19 cellular contexts compared by ENCODE assay signal in the genomic region with DNA sequence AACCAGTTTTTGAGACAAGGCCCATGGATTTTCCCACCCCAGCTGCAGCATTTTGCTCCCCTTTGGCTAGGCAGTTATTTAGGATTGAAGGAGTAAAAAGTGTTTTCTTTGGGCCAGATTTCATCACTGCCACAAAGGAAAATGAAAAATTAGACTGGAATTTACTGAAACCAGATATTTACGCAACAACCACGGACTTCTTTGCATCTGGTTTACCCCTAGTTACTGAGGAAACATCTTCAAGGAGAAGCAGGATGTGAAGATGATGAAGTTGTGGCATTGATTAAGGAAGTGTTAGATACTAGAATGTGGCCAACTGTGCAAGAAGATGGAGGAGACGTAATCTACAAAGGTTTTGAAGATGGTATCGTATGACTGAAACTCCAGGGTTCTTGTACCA.
DNase-seq lines count a peak whose midpoint lies in the region; ATAC-seq and TF ChIP-seq lines count a peak whose summit lies in the region.
"Had no signal": no experiment of that assay in that cellular context is flagged by ENCODE, and none has a peak within 500 bp of the region (broad histone marks: within the 10 kb centered on the region; RNA-seq: fewer than 3 reads in every experiment).

No MANE protein-coding gene starts in this region.

- peak; percentile 52 for DNase-seq in AG09319 (ENCODE audit: extremely low read depth, low read depth)
- peak; percentile 71 for DNase-seq in HT1080 (ENCODE audit: low read depth)
- DNase-seq in adipocyte (ENCODE audit: low read depth) = peak; percentile 83
- DNase-seq in fibroblast of villous mesenchyme (ENCODE audit: low read depth) = peak; percentile 72
- DNase-seq in testis = no peak
- no peak for DNase-seq in amniotic stem cell (lab: John Stamatoyannopoulos, UW)
- DNase-seq in CD4-positive, alpha-beta T cell = no peak
- DNase-seq in putamen (ENCODE audit: low spot score) = no peak
- DNase-seq: activated B cell treated with CpG ODN at 0.5 μM for 24 hours; activated effector memory CD4-positive, alpha-beta T cell treated with anti-CD3 and anti-CD28 coated beads, Interleukin-2, amount 50 U/mL, for 16 hours; foreskin keratinocyte; left ventricle myocardium inferior; naive B cell; NCI-H2081; NCI-H526 treated with DMSO at 0.1 percent for 48 hours; stimulated activated naive CD4-positive, alpha-beta T cell had no signal

- H3K36me3 ChIP-seq in adipocyte (ENCODE audit: control insufficient read depth, insufficient read depth, low read length, severe bottlenecking) (no peaks in the 10 kb centered on the region), testis (ENCODE audit: low read depth, missing control alignments) (no peaks in the 10 kb centered on the region)
- H3K36me3 ChIP-seq: left ventricle myocardium inferior had no signal

- no peak overlapping the region for H3K27ac ChIP-seq in testis
- no peak overlapping the region for H3K27ac ChIP-seq in CD4-positive, alpha-beta T cell (ENCODE audit: low read depth, low read length)
- H3K27ac ChIP-seq: C4-2B, foreskin keratinocyte, left ventricle myocardium inferior had no signal

- WGBS in testis, 2 donors = 86 to 91% methylated on average over 4 of the region's 4 CpGs

- intact Hi-C loops in testis (cut with DNase I; ENCODE audit: low total_unique reads) = no loop called here
- intact Hi-C loops in CD4-positive, alpha-beta T cell (cut with DNase I, micrococcal nuclease) = no loop called here

- H3K4me1 ChIP-seq in adipocyte (ENCODE audit: control insufficient read depth, insufficient read depth, low read length) = peaks cover 16% of the 10 kb centered on the region
- no peaks in the 10 kb centered on the region for H3K4me1 ChIP-seq in testis
- H3K4me1 ChIP-seq: left ventricle myocardium inferior had no signal

- H3K36me3 Mint-ChIP-seq in CD4-positive, alpha-beta T cell (ENCODE audit: low read depth) = no peaks in the 10 kb centered on the region
- H3K36me3 Mint-ChIP-seq: naive B cell had no signal

- TF ChIP-seq CTCF in AG09319 (IDR thresholded peaks at IDR 0.05; ENCODE audit: low read depth, low read length) (no peak), fibroblast of villous mesenchyme (IDR thresholded peaks at IDR 0.05; ENCODE audit: insufficient read depth, low read depth, low read length) (no peak), testis (IDR thresholded peaks at IDR 0.05) (no peak)
- TF ChIP-seq CTCF in CD4-positive, alpha-beta T cell (IDR thresholded peaks at IDR 0.05) = no peak

- no peaks in the 10 kb centered on the region for H3K9me3 Mint-ChIP-seq in CD4-positive, alpha-beta T cell
- H3K9me3 Mint-ChIP-seq: activated B cell treated with CpG ODN at 0.5 μM for 24 hours had no signal

- H3K27me3 ChIP-seq in adipocyte (replicated peaks; ENCODE audit: control insufficient read depth, insufficient read depth, low read length) = no peaks in the 10 kb centered on the region
- no peaks in the 10 kb centered on the region for H3K27me3 ChIP-seq in testis
- H3K27me3 ChIP-seq in CD4-positive, alpha-beta T cell (ENCODE audit: control insufficient read depth, insufficient read depth, low read length) = peaks cover 4% of the 10 kb centered on the region
- H3K27me3 ChIP-seq: foreskin keratinocyte had no signal

- H3K9me3 ChIP-seq in adipocyte (ENCODE audit: control insufficient read depth, low read length) = no peaks in the 10 kb centered on the region
- no peaks in the 10 kb centered on the region for H3K9me3 ChIP-seq in testis
- no peaks in the 10 kb centered on the region for H3K9me3 ChIP-seq in CD4-positive, alpha-beta T cell (ENCODE audit: control insufficient read depth, low read length)
- H3K9me3 ChIP-seq: left ventricle myocardium inferior had no signal

- H3K4me3 Mint-ChIP-seq in CD4-positive, alpha-beta T cell = no peak overlapping the region
- H3K4me3 Mint-ChIP-seq: activated B cell treated with CpG ODN at 0.5 μM for 24 hours, naive B cell had no signal

- POLR2A ChIA-PET in CD4-positive, alpha-beta T cell (lab: Charles Lee) = no interaction called here

- no peak overlapping the region for H3K27ac Mint-ChIP-seq in CD4-positive, alpha-beta T cell
- H3K27ac Mint-ChIP-seq: activated B cell treated with CpG ODN at 0.5 μM for 24 hours, naive B cell, progenitor cell of endocrine pancreas had no signal

- no peaks in the 10 kb centered on the region for H3K4me1 Mint-ChIP-seq in CD4-positive, alpha-beta T cell (ENCODE audit: low read depth)
- H3K4me1 Mint-ChIP-seq: activated B cell treated with CpG ODN at 0.5 μM for 24 hours, naive B cell had no signal

- no peak overlapping the region for H3K9ac ChIP-seq in adipocyte (ENCODE audit: low read length)

- CTCF ChIA-PET in CD4-positive, alpha-beta T cell (lab: Charles Lee) = no interaction called here

- peaks cover 24% of the 10 kb centered on the region for H3K27me3 Mint-ChIP-seq in CD4-positive, alpha-beta T cell

- ATAC-seq in CD4-positive, alpha-beta T cell (ENCODE audit: poor library complexity) = no peak
- ATAC-seq: foreskin keratinocyte, Panc1 had no signal

- TF ChIP-seq POLR2A in testis (IDR thresholded peaks at IDR 0.05) = no peak

- H3K4me3 ChIP-seq in adipocyte (ENCODE audit: low read length) (no peak overlapping the region), fibroblast of villous mesenchyme (ENCODE audit: low read depth, low read length) (no peak overlapping the region), testis (no peak overlapping the region)
- H3K4me3 ChIP-seq: left ventricle myocardium inferior had no signal

Comparison
In these comparisons a context has a peak if more than half of its experiments do, and no peak if none do; other contexts are left out.
1. DNase-seq: peak in AG09319 (single experiment), HT1080 (single experiment), adipocyte (single experiment) and fibroblast of villous mesenchyme (single experiment); none in testis (single experiment), amniotic stem cell (single experiment), CD4-positive, alpha-beta T cell (0 of 10) and putamen (single experiment).